11 cellular contexts compared by ENCODE assay signal in genomic region chr7:104976966-104977636, GRCh38. TPM values are rescaled to one million over a fixed set of nuclear protein-coding genes. Genes with fewer than 3 reads are reported as not detected.
DNase-seq lines count a peak whose midpoint lies in the region; ATAC-seq and TF ChIP-seq lines count a peak whose summit lies in the region.
"Had no signal": no experiment of that assay in that cellular context is flagged by ENCODE, and none has a peak within 500 bp of the region (broad histone marks: within the 10 kb centered on the region; RNA-seq: fewer than 3 reads in every experiment).

No MANE protein-coding gene starts in this region.

- no peak overlapping the region for H3K4me3 Mint-ChIP-seq in dendritic cell treated with granulocyte-macrophage colony-stimulating factor and Interleukin-4, amounts not matched to agents 40 ng/mL and 50 ng/mL, for 4 days
- no peak overlapping the region for H3K4me3 Mint-ChIP-seq in naive thymus-derived CD8-positive, alpha-beta T cell
- H3K4me3 Mint-ChIP-seq: naive thymus-derived CD4-positive, alpha-beta T cell had no signal

- intact Hi-C loops in Right ventricle myocardium superior (cut with DNase I) (no loop called here), aorta (cut with DNase I) (no loop called here)
- intact Hi-C loops in dendritic cell treated with granulocyte-macrophage colony-stimulating factor and Interleukin-4, amounts not matched to agents 40 ng/mL and 50 ng/mL, for 4 days (cut with micrococcal nuclease), result no loop called here

- H3K36me3 ChIP-seq in right atrium auricular region (no peaks in the 10 kb centered on the region), aorta (ENCODE audit: control insufficient read depth in 1 of 2, insufficient read depth in 2 of 2, low read length in 1 of 2) (no peaks in the 10 kb centered on the region)

- H3K4me1 ChIP-seq in right atrium auricular region (peaks cover 0 to 78% of the 10 kb centered on the region in 2 donors), aorta (ENCODE audit: control insufficient read depth in 1 of 2, insufficient read depth in 2 of 2, low read length in 2 of 2) (peaks cover 13 to 18% of the 10 kb centered on the region in 2 donors)

- ATAC-seq in Right ventricle myocardium superior (ENCODE audit: poor library complexity) (no peak), aorta (ENCODE audit: low FRiP score) (no peak), GM21529 (IDR thresholded peaks at IDR 0.05; ENCODE audit: unreplicated experiment) (no peak)
- no peak for ATAC-seq in naive thymus-derived CD8-positive, alpha-beta T cell
- ATAC-seq: naive thymus-derived CD4-positive, alpha-beta T cell had no signal

- H3K27me3 ChIP-seq in right atrium auricular region (no peaks in the 10 kb centered on the region), aorta (ENCODE audit: control insufficient read depth in 1 of 2, insufficient read depth in 2 of 2, low read length in 1 of 2) (no peaks in the 10 kb centered on the region)

- peaks cover 58% of the 10 kb centered on the region for H3K4me1 Mint-ChIP-seq in dendritic cell treated with granulocyte-macrophage colony-stimulating factor and Interleukin-4, amounts not matched to agents 40 ng/mL and 50 ng/mL, for 4 days (ENCODE audit: low read depth)
- peaks cover 0 to 34% (median 2%) of the 10 kb centered on the region in 4 donors for H3K4me1 Mint-ChIP-seq in naive thymus-derived CD8-positive, alpha-beta T cell

- no peak overlapping the region for H3K4me3 ChIP-seq in right atrium auricular region
- no peak overlapping the region for H3K4me3 ChIP-seq in aorta (ENCODE audit: low read length in 2 of 2)

- H3K27me3 Mint-ChIP-seq in dendritic cell treated with granulocyte-macrophage colony-stimulating factor and Interleukin-4, amounts not matched to agents 40 ng/mL and 50 ng/mL, for 4 days, result no peaks in the 10 kb centered on the region
- no peaks in the 10 kb centered on the region for H3K27me3 Mint-ChIP-seq in naive thymus-derived CD8-positive, alpha-beta T cell
- H3K27me3 Mint-ChIP-seq: naive thymus-derived CD4-positive, alpha-beta T cell had no signal

- H3K9me3 ChIP-seq in right atrium auricular region (no peaks in the 10 kb centered on the region), aorta (ENCODE audit: control insufficient read depth, low read length) (no peaks in the 10 kb centered on the region)

- H3K9me3 Mint-ChIP-seq in dendritic cell treated with granulocyte-macrophage colony-stimulating factor and Interleukin-4, amounts not matched to agents 40 ng/mL and 50 ng/mL, for 4 days, result no peaks in the 10 kb centered on the region
- no peaks in the 10 kb centered on the region for H3K9me3 Mint-ChIP-seq in naive thymus-derived CD8-positive, alpha-beta T cell
- H3K9me3 Mint-ChIP-seq: naive thymus-derived CD4-positive, alpha-beta T cell had no signal

- POLR2A ChIA-PET in naive thymus-derived CD8-positive, alpha-beta T cell (lab: Charles Lee), result interaction anchor here (1.2 kb wide), 1 partner anchor 35 kb away, joined by 3 read pairs; no protein-coding TSS in a partner anchor

- H3K27ac Mint-ChIP-seq in dendritic cell treated with granulocyte-macrophage colony-stimulating factor and Interleukin-4, amounts not matched to agents 40 ng/mL and 50 ng/mL, for 4 days, result peak overlapping the region; percentile 70
- peak overlapping the region in 6 of 10 donors; percentile 24 to 78 (median 50) for H3K27ac Mint-ChIP-seq in naive thymus-derived CD8-positive, alpha-beta T cell

- DNase-seq in right atrium auricular region (ENCODE audit: low spot score), result no peak
- DNase-seq in Right ventricle myocardium superior, result no peak
- no peak for DNase-seq in naive thymus-derived CD8-positive, alpha-beta T cell
- no peak for DNase-seq in aorta
- no peak for DNase-seq in NCI-H1105 treated with DMSO at 0.1 percent for 48 hours (lab: John Stamatoyannopoulos, UW)
- no peak for DNase-seq in NOMO-1 treated with DMSO at 0.1 percent for 48 hours (lab: John Stamatoyannopoulos, UW; ENCODE audit: unreplicated experiment)
- DNase-seq: activated CD4-positive, alpha-beta T cell treated with anti-CD3 and anti-CD28 coated beads, Interleukin-2, amount 50 U/mL, for 4 hours; naive thymus-derived CD4-positive, alpha-beta T cell; NCI-H2107 had no signal

- no peak for TF ChIP-seq CTCF in right atrium auricular region (IDR thresholded peaks at IDR 0.05)

- peaks cover 17% of the 10 kb centered on the region for H3K36me3 Mint-ChIP-seq in dendritic cell treated with granulocyte-macrophage colony-stimulating factor and Interleukin-4, amounts not matched to agents 40 ng/mL and 50 ng/mL, for 4 days (ENCODE audit: low read depth)
- no peaks in the 10 kb centered on the region for H3K36me3 Mint-ChIP-seq in naive thymus-derived CD8-positive, alpha-beta T cell

- H3K27ac ChIP-seq in right atrium auricular region (peak overlapping the region; percentile 72 to 73), aorta (ENCODE audit: low read depth in 1 of 2, low read length in 2 of 2) (peak overlapping the region; percentile 47 to 82)

- WGBS in aorta, 2 donors, result 27 to 37% methylated on average over 3 of the region's 3 CpGs

RNA-seq across cellular contexts. Expression of gene KMT2E, which starts 36.9 kb away (rescaled TPM):
- 10 to 100 TPM; 51.4 to 81.3 TPM for total RNA-seq in right atrium auricular region
- total RNA-seq in Right ventricle myocardium superior, result 35.1 TPM
- 100 to 1,000 TPM; 186 to 188 TPM for total RNA-seq in naive thymus-derived CD8-positive, alpha-beta T cell
- polyA plus RNA-seq in naive thymus-derived CD8-positive, alpha-beta T cell, result 100 to 1,000 TPM; 119 to 193 (median 140) TPM
- total RNA-seq in aorta, result 100 to 1,000 TPM; 143 to 156 TPM
- 10 to 100 TPM; 16.5 to 25.4 TPM for polyA plus RNA-seq in aorta
